ENCODE assay signal across 8 cellular contexts in the genomic region with DNA sequence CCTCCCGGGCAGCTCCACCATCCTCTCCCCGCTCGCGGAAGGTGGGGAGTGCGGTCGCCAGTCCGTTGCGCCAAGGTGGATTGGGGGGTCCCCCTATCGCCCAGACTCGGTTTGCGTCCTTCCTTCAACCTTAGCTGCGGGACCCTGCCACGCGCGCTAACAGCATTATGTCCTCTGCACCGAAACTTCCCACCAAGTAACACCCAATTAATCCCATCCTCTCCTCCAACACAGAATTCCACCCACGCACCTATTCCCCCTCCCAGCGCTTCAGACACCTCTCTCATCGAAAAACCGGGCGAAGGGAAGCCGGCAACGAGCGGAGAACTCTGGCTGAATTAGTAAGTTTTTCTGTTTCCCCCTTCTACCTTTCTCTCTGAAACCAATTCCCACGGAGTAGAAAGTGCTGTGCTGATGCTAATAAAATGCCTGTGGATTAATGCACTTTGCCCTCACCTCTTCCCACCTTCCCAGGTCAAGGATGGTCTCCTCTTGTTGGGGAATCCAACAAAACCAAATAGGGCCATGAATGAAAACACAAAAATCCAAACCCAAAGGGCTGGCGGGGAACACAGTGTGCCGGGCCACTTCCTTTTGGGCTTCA. TPM values are rescaled to one million over a fixed set of nuclear protein-coding genes. Genes with fewer than 3 reads are reported as not detected.
DNase-seq lines count a peak whose midpoint lies in the region; ATAC-seq, FAIRE-seq and TF ChIP-seq lines count a peak whose summit lies in the region.

No MANE protein-coding gene starts in this region.

- TF ChIP-seq CTCF in GM12865 (IDR thresholded peaks at IDR 0.05; ENCODE audit: insufficient read depth, low read depth, low read length, missing control alignments) (no peak), RWPE1 (conservative IDR thresholded peaks at IDR 0.05; ENCODE audit: low read depth) (no peak), fibroblast of pulmonary artery (IDR thresholded peaks at IDR 0.05; ENCODE audit: low read length, missing control alignments) (no peak)

- ATAC-seq in GM21825 (IDR thresholded peaks at IDR 0.05; ENCODE audit: unreplicated experiment), result no peak

- peak overlapping the region; percentile 28 for H3K4me3 ChIP-seq in GM12865 (ENCODE audit: low read depth, low read length)
- peak overlapping the region; percentile 38 for H3K4me3 ChIP-seq in fibroblast of pulmonary artery (replicated peaks; ENCODE audit: low read depth, low read length)
- peak overlapping the region; percentile 75 for H3K4me3 ChIP-seq in skeletal muscle cell (ENCODE audit: low read depth, low read length)

- no peak for TF ChIP-seq POLR2A in GM12892 (IDR thresholded peaks at IDR 0.05; ENCODE audit: low read depth, low read length)

- DNase-seq in GM12865 (ENCODE audit: low read depth) (no peak), RWPE1 (ENCODE audit: low spot score) (no peak), fibroblast of pulmonary artery (ENCODE audit: low read depth) (no peak), skeletal muscle cell (ENCODE audit: low read depth) (no peak), NCI-H1092 (lab: John Stamatoyannopoulos, UW) (no peak), GM12892 (ENCODE audit: insufficient read length) (no peak), COLO668 (lab: John Stamatoyannopoulos, UW; ENCODE audit: unreplicated experiment) (no peak)

- CTCF ChIA-PET in RWPE1 (lab: Yijun Ruan, JAX), result interaction anchor here (0.5 to 3.4 kb wide), 9 partner anchors 8 to 1118 kb away, joined by 3 to 45 read pairs (median 4); a partner anchor contains a TSS

- FAIRE-seq in GM12892 (lab: Jason Lieb, UNC), result no peak

- POLR2A ChIA-PET in RWPE1 (lab: Yijun Ruan, JAX; ENCODE audit: low non-redundant PET), result no interaction called here

- H3K27ac ChIP-seq in RWPE1, result peak overlapping the region; percentile 92

RNA-seq across cellular contexts. Expression of a gene that starts 0.9 kb away (rescaled TPM):
- polyA plus RNA-seq in GM12892 (2012; ENCODE audit: missing spikeins), result not detected

RNA-seq across cellular contexts. Expression of a gene that starts 3.9 kb away (rescaled TPM):
- not detected for polyA plus RNA-seq in GM12892 (2012; ENCODE audit: missing spikeins)

RNA-seq across cellular contexts. Expression of a gene that starts 5.0 kb away (rescaled TPM):
- polyA plus RNA-seq in GM12892 (2012; ENCODE audit: missing spikeins), result not detected

RNA-seq across cellular contexts. Expression of a gene that starts 8.0 kb away (rescaled TPM):
- not detected for polyA plus RNA-seq in GM12892 (2012; ENCODE audit: missing spikeins)

RNA-seq across cellular contexts. Expression of a gene that starts 13.9 kb away (rescaled TPM):
- 4.1 TPM for polyA plus RNA-seq in GM12892 (2012; ENCODE audit: missing spikeins)
